Comparison of ENCODE assay signal across 2 cellular contexts in genomic region chr2:39124770-39125075, GRCh38.
A peak's percentile ranks its signal among the peaks of the same experiment; 100 is the strongest.
TF ChIP-seq lines count a peak whose summit lies in the region.

No MANE protein-coding gene starts in this region.

TF ChIP-seq in GM12878, 131 proteins besides CTCF, POLR2A, EP300 and RAD21:
- TF ChIP-seq E4F1 (IDR thresholded peaks at IDR 0.05; ENCODE audit: borderline replicate concordance, partially characterized antibody), result no peak
- no peak for TF ChIP-seq ZBED1 (IDR thresholded peaks at IDR 0.05; ENCODE audit: borderline replicate concordance)
- TF ChIP-seq YY1 (IDR thresholded peaks at IDR 0.05; ENCODE audit: low read depth, low read length), result no peak
- TF ChIP-seq ETV6 (conservative IDR thresholded peaks at IDR 0.05 in 1 of 2, IDR thresholded peaks at IDR 0.05 in 1 of 2; ENCODE audit: borderline replicate concordance in 1 of 2, low read depth in 1 of 2), result no peak
- no peak for TF ChIP-seq BMI1 (IDR thresholded peaks at IDR 0.05; ENCODE audit: borderline replicate concordance)
- TF ChIP-seq PRDM15 (CRISPR knock-in tag; IDR thresholded peaks at IDR 0.05), result no peak
- no peak for TF ChIP-seq CBFB (IDR thresholded peaks at IDR 0.05; ENCODE audit: low read depth)
- peak; percentile 45 for TF ChIP-seq SMAD1 (IDR thresholded peaks at IDR 0.05; ENCODE audit: low read depth, partially characterized antibody)
- TF ChIP-seq, protein P1, sequence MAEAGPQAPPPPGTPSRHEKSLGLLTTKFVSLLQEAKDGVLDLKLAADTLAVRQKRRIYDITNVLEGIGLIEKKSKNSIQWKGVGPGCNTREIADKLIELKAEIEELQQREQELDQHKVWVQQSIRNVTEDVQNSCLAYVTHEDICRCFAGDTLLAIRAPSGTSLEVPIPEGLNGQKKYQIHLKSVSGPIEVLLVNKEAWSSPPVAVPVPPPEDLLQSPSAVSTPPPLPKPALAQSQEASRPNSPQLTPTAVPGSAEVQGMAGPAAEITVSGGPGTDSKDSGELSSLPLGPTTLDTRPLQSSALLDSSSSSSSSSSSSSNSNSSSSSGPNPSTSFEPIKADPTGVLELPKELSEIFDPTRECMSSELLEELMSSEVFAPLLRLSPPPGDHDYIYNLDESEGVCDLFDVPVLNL (IDR thresholded peaks at IDR 0.05; ENCODE audit: low read depth, low read length), result no peak
- no peak for TF ChIP-seq HDAC2 (IDR thresholded peaks at IDR 0.05)
- TF ChIP-seq SIX5 (IDR thresholded peaks at IDR 0.05; ENCODE audit: low read depth, low read length, severe bottlenecking), result no peak
- TF ChIP-seq, protein P2, sequence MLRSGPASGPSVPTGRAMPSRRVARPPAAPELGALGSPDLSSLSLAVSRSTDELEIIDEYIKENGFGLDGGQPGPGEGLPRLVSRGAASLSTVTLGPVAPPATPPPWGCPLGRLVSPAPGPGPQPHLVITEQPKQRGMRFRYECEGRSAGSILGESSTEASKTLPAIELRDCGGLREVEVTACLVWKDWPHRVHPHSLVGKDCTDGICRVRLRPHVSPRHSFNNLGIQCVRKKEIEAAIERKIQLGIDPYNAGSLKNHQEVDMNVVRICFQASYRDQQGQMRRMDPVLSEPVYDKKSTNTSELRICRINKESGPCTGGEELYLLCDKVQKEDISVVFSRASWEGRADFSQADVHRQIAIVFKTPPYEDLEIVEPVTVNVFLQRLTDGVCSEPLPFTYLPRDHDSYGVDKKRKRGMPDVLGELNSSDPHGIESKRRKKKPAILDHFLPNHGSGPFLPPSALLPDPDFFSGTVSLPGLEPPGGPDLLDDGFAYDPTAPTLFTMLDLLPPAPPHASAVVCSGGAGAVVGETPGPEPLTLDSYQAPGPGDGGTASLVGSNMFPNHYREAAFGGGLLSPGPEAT (IDR thresholded peaks at IDR 0.05; ENCODE audit: low read depth), result 0 out of 2 replicates have a peak, but pooled peaks have one; percentile 3
- TF ChIP-seq POU2F2 (IDR thresholded peaks at IDR 0.05; ENCODE audit: borderline replicate concordance, low read depth, low read length), result no peak

TF ChIP-seq in HepG2, 621 proteins besides CTCF, POLR2A, EP300 and RAD21:
- TF ChIP-seq ZNF264 (CRISPR knock-in tag; IDR thresholded peaks at IDR 0.05) (no peak), TEF (CRISPR knock-in tag; IDR thresholded peaks at IDR 0.05) (0 out of 2 replicates have a peak, but pooled peaks have one; percentile 41), FLYWCH1 (CRISPR knock-in tag; IDR thresholded peaks at IDR 0.05) (0 out of 2 replicates have a peak, but pooled peaks have one; percentile 20), CERS6 (CRISPR knock-in tag; IDR thresholded peaks at IDR 0.05) (no peak), SOX5 (CRISPR knock-in tag; IDR thresholded peaks at IDR 0.05; ENCODE audit: borderline replicate concordance) (no peak), ZNF180 (CRISPR knock-in tag; IDR thresholded peaks at IDR 0.05; ENCODE audit: borderline replicate concordance, low read depth) (0 out of 2 replicates have a peak, but pooled peaks have one; percentile 11), SNAPC5 (CRISPR knock-in tag; IDR thresholded peaks at IDR 0.05; ENCODE audit: borderline replicate concordance) (no peak), SIX1 (CRISPR knock-in tag; IDR thresholded peaks at IDR 0.05; ENCODE audit: borderline replicate concordance) (0 out of 2 replicates have a peak, but pooled peaks have one; percentile 5), ZC3H4 (CRISPR knock-in tag; IDR thresholded peaks at IDR 0.05; ENCODE audit: borderline replicate concordance) (0 out of 2 replicates have a peak, but pooled peaks have one; percentile 15), STAT5B (CRISPR knock-in tag; IDR thresholded peaks at IDR 0.05) (0 out of 2 replicates have a peak, but pooled peaks have one; percentile 24), ZBTB14 (CRISPR knock-in tag; IDR thresholded peaks at IDR 0.05) (0 out of 2 replicates have a peak, but pooled peaks have one; percentile 5), ZNF556 (CRISPR knock-in tag; IDR thresholded peaks at IDR 0.05; ENCODE audit: borderline replicate concordance) (no peak)
